32 cellular contexts compared by ENCODE assay signal in genomic region chr12:11598900-11599299, GRCh38.
"Had no signal": no experiment of that assay in that cellular context is flagged by ENCODE, and none has a peak within 500 bp of the region (broad histone marks: within the 10 kb centered on the region; RNA-seq: fewer than 3 reads in every experiment).

No MANE protein-coding gene starts in this region.

- H3K9me3 Mint-ChIP-seq: activated CD4-positive, alpha-beta memory T cell treated with anti-CD3 and anti-CD28 coated beads for 36 hours; activated CD4-positive, alpha-beta T cell treated with anti-CD3 and anti-CD28 coated beads, Interleukin-2, amount 10 ng/mL, durations not matched to agents 24 days and 14 days; activated naive CD4-positive, alpha-beta T cell treated with anti-CD3 and anti-CD28 coated beads, Interleukin-2, amount 10 ng/mL, durations not matched to agents 7 days and 5 days; activated naive CD4-positive, alpha-beta T cell treated with anti-CD3 and anti-CD28 coated beads, Interleukin-2, amount 50 U/mL, for 72 hours; activated naive CD8-positive, alpha-beta T cell treated with anti-CD3 and anti-CD28 coated beads, Interleukin-2, amount 10 ng/mL, durations not matched to agents 7 days and 5 days; activated T-helper 1 cell treated with anti-CD3 and anti-CD28 coated beads, Interleukin-12 subunit alpha, Interleukin-12 subunit beta, Interleukin-2, Interleukin-4 antibody, amounts not matched to agents 30 ng/mL and 10 ng/mL and 1 ng/mL, durations not matched to agents 14 hours and 24 hours and 36 hours; activated T-helper 2 cell treated with anti-CD3 and anti-CD28 coated beads, Interferon-gamma antibody, Interleukin-2, Interleukin-4, amounts not matched to agents 10 μg/mL and 5 μg/mL and 100 μg/mL, durations not matched to agents 14 hours and 24 hours and 36 hours; brain; dendritic cell treated with granulocyte-macrophage colony-stimulating factor and Interleukin-4, amounts not matched to agents 40 ng/mL and 50 ng/mL, for 4 days; endodermal cell had no signal

- H3K9me3 ChIP-seq: ascending aorta, breast epithelium had no signal

- H3K27ac ChIP-seq: ascending aorta, breast epithelium, cardiac muscle cell, coronary artery, dorsolateral prefrontal cortex had no signal

- H3K4me3 ChIP-seq: ascending aorta, breast epithelium, cardiac muscle cell, coronary artery, dorsolateral prefrontal cortex had no signal

- H3K36me3 ChIP-seq: ascending aorta, breast epithelium, cardiac muscle cell had no signal

- H3K36me3 Mint-ChIP-seq: activated CD4-positive, alpha-beta memory T cell treated with anti-CD3 and anti-CD28 coated beads for 36 hours; activated CD8-positive, alpha-beta memory T cell treated with anti-CD3 and anti-CD28 coated beads, Interleukin-2, amount 10 ng/mL, durations not matched to agents 7 days and 5 days; activated naive CD4-positive, alpha-beta T cell treated with anti-CD3 and anti-CD28 coated beads, Interleukin-2, amount 10 ng/mL, durations not matched to agents 7 days and 5 days; activated naive CD4-positive, alpha-beta T cell treated with anti-CD3 and anti-CD28 coated beads, Interleukin-2, amount 50 U/mL, for 72 hours; activated naive CD8-positive, alpha-beta T cell treated with anti-CD3 and anti-CD28 coated beads, Interleukin-2, amount 10 ng/mL, durations not matched to agents 7 days and 5 days; brain had no signal

- H3K27me3 ChIP-seq: ascending aorta, breast epithelium, dorsolateral prefrontal cortex had no signal

- H3K27ac Mint-ChIP-seq: activated CD4-positive, alpha-beta memory T cell treated with anti-CD3 and anti-CD28 coated beads for 36 hours; activated CD4-positive, alpha-beta T cell treated with anti-CD3 and anti-CD28 coated beads for 36 hours; activated CD4-positive, alpha-beta T cell treated with anti-CD3 and anti-CD28 coated beads, Interleukin-2, amount 10 ng/mL, durations not matched to agents 24 days and 14 days; activated CD8-positive, alpha-beta memory T cell treated with anti-CD3 and anti-CD28 coated beads, Interleukin-2, amount 10 ng/mL, durations not matched to agents 7 days and 5 days; activated CD8-positive, alpha-beta T cell treated with anti-CD3 and anti-CD28 coated beads, Interleukin-2, amount 10 ng/mL, durations not matched to agents 7 days and 5 days; activated naive CD4-positive, alpha-beta T cell treated with anti-CD3 and anti-CD28 coated beads, Interleukin-2, amount 10 ng/mL, durations not matched to agents 7 days and 5 days; activated naive CD4-positive, alpha-beta T cell treated with anti-CD3 and anti-CD28 coated beads, Interleukin-2, amount 50 U/mL, for 72 hours; activated naive CD8-positive, alpha-beta T cell treated with anti-CD3 and anti-CD28 coated beads, Interleukin-2, amount 10 ng/mL, durations not matched to agents 7 days and 5 days; activated T-helper 1 cell treated with anti-CD3 and anti-CD28 coated beads, Interleukin-12 subunit alpha, Interleukin-12 subunit beta, Interleukin-2, Interleukin-4 antibody, amounts not matched to agents 30 ng/mL and 10 ng/mL and 1 ng/mL, durations not matched to agents 14 hours and 24 hours and 36 hours; activated T-helper 2 cell treated with anti-CD3 and anti-CD28 coated beads, Interferon-gamma antibody, Interleukin-2, Interleukin-4, amounts not matched to agents 10 μg/mL and 5 μg/mL and 100 μg/mL, durations not matched to agents 14 hours and 24 hours and 36 hours; brain; dendritic cell treated with granulocyte-macrophage colony-stimulating factor and Interleukin-4, amounts not matched to agents 40 ng/mL and 50 ng/mL, for 4 days; endodermal cell had no signal

- H3K27me3 Mint-ChIP-seq: activated CD4-positive, alpha-beta memory T cell treated with anti-CD3 and anti-CD28 coated beads for 36 hours; activated CD4-positive, alpha-beta T cell treated with anti-CD3 and anti-CD28 coated beads, Interleukin-2, amount 10 ng/mL, durations not matched to agents 24 days and 14 days; dendritic cell treated with granulocyte-macrophage colony-stimulating factor and Interleukin-4, amounts not matched to agents 40 ng/mL and 50 ng/mL, for 4 days had no signal

- H3K4me1 ChIP-seq: breast epithelium had no signal

- FAIRE-seq: frontal cortex had no signal

- ATAC-seq: activated CD4-positive, alpha-beta T cell treated with anti-CD3 and anti-CD28 coated beads for 36 hours; activated CD8-positive, alpha-beta memory T cell treated with anti-CD3 and anti-CD28 coated beads, Interleukin-2, amount 10 ng/mL, durations not matched to agents 7 days and 5 days; activated CD8-positive, alpha-beta T cell treated with anti-CD3 and anti-CD28 coated beads, Interleukin-2, amount 10 ng/mL, durations not matched to agents 7 days and 5 days; activated naive CD4-positive, alpha-beta T cell treated with anti-CD3 and anti-CD28 coated beads, Interleukin-2, amount 50 U/mL, for 72 hours; esophagus mucosa had no signal

- DNase-seq: activated CD4-positive, alpha-beta memory T cell treated with anti-CD3 and anti-CD28 coated beads for 36 hours; activated CD4-positive, alpha-beta T cell treated with anti-CD3 and anti-CD28 coated beads for 36 hours; activated CD4-positive, alpha-beta T cell treated with anti-CD3 and anti-CD28 coated beads, Interleukin-2, amount 10 ng/mL, durations not matched to agents 24 days and 14 days; activated CD4-positive, CD25-positive, alpha-beta regulatory T cell; activated CD4-positive, CD25-positive, alpha-beta regulatory T cell treated with anti-CD3 and anti-CD28 coated beads, Interleukin-2, amount 50 U/mL, for 72 hours; activated CD8-positive, alpha-beta memory T cell treated with anti-CD3 and anti-CD28 coated beads, Interleukin-2, amount 10 ng/mL, durations not matched to agents 7 days and 5 days; activated CD8-positive, alpha-beta memory T cell treated with anti-CD3 and anti-CD28 coated beads, Interleukin-2, amount 50 U/mL, for 4 hours; activated CD8-positive, alpha-beta T cell treated with anti-CD3 and anti-CD28 coated beads, Interleukin-2, amount 10 ng/mL, durations not matched to agents 7 days and 5 days; activated effector memory CD4-positive, alpha-beta T cell treated with anti-CD3 and anti-CD28 coated beads, Interleukin-2, amount 50 U/mL, for 16 hours; activated naive CD4-positive, alpha-beta T cell treated with anti-CD3 and anti-CD28 coated beads, Interleukin-2, amount 10 ng/mL, durations not matched to agents 7 days and 5 days; activated naive CD8-positive, alpha-beta T cell treated with anti-CD3 and anti-CD28 coated beads, Interleukin-2, amount 10 ng/mL, durations not matched to agents 7 days and 5 days; activated T-cell treated with anti-CD3 and anti-CD28 coated beads, Interleukin-2, amount 50 U/mL, for 1 hour; activated T-cell treated with anti-CD3 and anti-CD28 coated beads, Interleukin-2, amount 50 U/mL, for 48 hours; central memory CD4-positive, alpha-beta T cell; cerebellar nuclear complex; dorsolateral prefrontal cortex; effector memory CD4-positive, alpha-beta T cell; endodermal cell; foreskin fibroblast; head of caudate nucleus; T-helper 2 cell had no signal

- H3K4me3 Mint-ChIP-seq: activated CD4-positive, alpha-beta memory T cell treated with anti-CD3 and anti-CD28 coated beads for 36 hours; activated CD4-positive, alpha-beta T cell treated with anti-CD3 and anti-CD28 coated beads for 36 hours; activated CD4-positive, alpha-beta T cell treated with anti-CD3 and anti-CD28 coated beads, Interleukin-2, amount 10 ng/mL, durations not matched to agents 24 days and 14 days; activated CD8-positive, alpha-beta memory T cell treated with anti-CD3 and anti-CD28 coated beads, Interleukin-2, amount 10 ng/mL, durations not matched to agents 7 days and 5 days; activated CD8-positive, alpha-beta T cell treated with anti-CD3 and anti-CD28 coated beads, Interleukin-2, amount 10 ng/mL, durations not matched to agents 7 days and 5 days; activated naive CD4-positive, alpha-beta T cell treated with anti-CD3 and anti-CD28 coated beads, Interleukin-2, amount 10 ng/mL, durations not matched to agents 7 days and 5 days; activated naive CD8-positive, alpha-beta T cell treated with anti-CD3 and anti-CD28 coated beads, Interleukin-2, amount 10 ng/mL, durations not matched to agents 7 days and 5 days; activated T-helper 1 cell treated with anti-CD3 and anti-CD28 coated beads, Interleukin-12 subunit alpha, Interleukin-12 subunit beta, Interleukin-2, Interleukin-4 antibody, amounts not matched to agents 30 ng/mL and 10 ng/mL and 1 ng/mL, durations not matched to agents 14 hours and 24 hours and 36 hours; brain; dendritic cell treated with granulocyte-macrophage colony-stimulating factor and Interleukin-4, amounts not matched to agents 40 ng/mL and 50 ng/mL, for 4 days; endodermal cell had no signal

- H3K4me1 Mint-ChIP-seq: activated CD8-positive, alpha-beta memory T cell treated with anti-CD3 and anti-CD28 coated beads, Interleukin-2, amount 10 ng/mL, durations not matched to agents 7 days and 5 days; brain had no signal
